8 cellular contexts compared by ENCODE assay signal in the genomic region with DNA sequence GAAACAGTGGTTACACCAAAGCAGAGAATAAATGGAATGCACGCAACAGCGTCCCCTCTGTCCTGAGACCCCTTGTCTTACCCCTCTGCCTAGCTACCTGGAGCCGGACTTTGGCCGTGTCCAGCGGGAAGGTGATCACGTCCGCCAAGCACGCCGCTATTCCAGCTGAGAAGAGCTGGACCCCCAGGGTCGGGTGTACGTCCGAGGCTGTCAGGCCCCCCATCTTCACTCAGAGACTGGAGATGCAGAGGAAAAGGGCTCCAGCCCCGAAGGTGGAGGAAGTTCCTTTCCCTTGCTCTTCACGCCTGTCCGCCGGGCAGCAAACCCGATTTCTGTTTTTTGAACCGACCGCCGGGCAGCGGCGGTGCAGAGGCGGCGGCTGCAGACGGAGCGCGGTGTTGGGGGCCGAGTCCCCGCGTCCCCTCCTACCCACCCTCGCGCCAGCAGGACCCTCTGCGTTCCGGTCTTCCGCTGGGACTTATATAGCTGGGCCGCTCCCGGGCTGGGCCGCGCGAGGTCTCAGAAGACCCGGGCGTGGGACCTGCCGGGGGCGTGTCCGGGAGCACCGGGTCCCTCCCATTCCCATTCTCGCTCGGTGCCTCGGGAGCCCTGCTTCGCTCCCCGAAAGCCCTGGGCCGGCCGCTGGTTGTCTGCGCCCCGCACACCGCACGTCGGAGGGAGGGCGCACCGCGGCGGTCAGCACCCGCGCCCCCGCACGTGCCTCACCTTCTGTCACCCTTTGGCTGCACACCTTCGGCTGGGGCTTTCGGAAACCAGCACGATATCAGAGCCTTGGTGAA. TPM values are rescaled to one million over a fixed set of nuclear protein-coding genes. Genes with fewer than 3 reads are reported as not detected.
A peak's percentile ranks its signal among the peaks of the same experiment; 100 is the strongest.
DNase-seq lines count a peak whose midpoint lies in the region; ATAC-seq and TF ChIP-seq lines count a peak whose summit lies in the region.

A gene with protein sequence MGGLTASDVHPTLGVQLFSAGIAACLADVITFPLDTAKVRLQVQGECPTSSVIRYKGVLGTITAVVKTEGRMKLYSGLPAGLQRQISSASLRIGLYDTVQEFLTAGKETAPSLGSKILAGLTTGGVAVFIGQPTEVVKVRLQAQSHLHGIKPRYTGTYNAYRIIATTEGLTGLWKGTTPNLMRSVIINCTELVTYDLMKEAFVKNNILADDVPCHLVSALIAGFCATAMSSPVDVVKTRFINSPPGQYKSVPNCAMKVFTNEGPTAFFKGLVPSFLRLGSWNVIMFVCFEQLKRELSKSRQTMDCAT (minus strand): TSS at position 455 of the 800 bp plus-strand sequence. CDS start 232 bp downstream, at position 223.

- CTCF ChIA-PET in IMR-90 (lab: Yijun Ruan, JAX), result no interaction called here

- H3K27me3 ChIP-seq in BE2C (peaks cover 64% of the 10 kb centered on the region), IMR-90 (ENCODE audit: control insufficient read depth, insufficient read depth, low read length) (peaks cover 73% of the 10 kb centered on the region), muscle layer of colon (ENCODE audit: control insufficient read depth in 1 of 2, insufficient read depth in 2 of 2, low read length in 2 of 2) (peaks cover 30 to 40% of the 10 kb centered on the region in 2 donors)

- H2AK5ac ChIP-seq in IMR-90 (ENCODE audit: low read depth, low read length), result no peak within 1 kb of the TSS

- intact Hi-C loops in IMR-90 (cut with micrococcal nuclease), result no loop called here

- H3K4me1 Mint-ChIP-seq in endothelial cell (ENCODE audit: unreplicated experiment), result peaks cover 20% of the 10 kb centered on the region

- H3K9me1 ChIP-seq in IMR-90 (ENCODE audit: insufficient read depth, low read length), result no peaks in the 10 kb centered on the region

- H3K4me3 ChIP-seq in BE2C (ENCODE audit: low read depth, low read length) (peak within 1 kb of the TSS; percentile 46), IMR-90 (ENCODE audit: insufficient read depth, low read depth, low read length) (peak within 1 kb of the TSS; percentile 27), muscle layer of colon (ENCODE audit: low read depth in 1 of 2, low read length in 2 of 2) (peak within 1 kb of the TSS; percentile 56 to 62)

- peak; percentile 60 for ATAC-seq in IMR-90 (ENCODE audit: low read depth)
- ATAC-seq in HG02763 (IDR thresholded peaks at IDR 0.05; ENCODE audit: unreplicated experiment), result no peak
- no peak for ATAC-seq in HG02884 (IDR thresholded peaks at IDR 0.05; ENCODE audit: unreplicated experiment)

- H2AFZ ChIP-seq in IMR-90 (replicated peaks; ENCODE audit: low read length, poor library complexity), result peak within 1 kb of the TSS; percentile 72

- DNase-seq in BE2C (peak; percentile 32), IMR-90 (no peak), endothelial cell (ENCODE audit: low spot score) (peak; percentile 73), G401 (ENCODE audit: low spot score) (no peak), NCI-H2081 (lab: John Stamatoyannopoulos, UW) (no peak)

- H3K27ac Mint-ChIP-seq in endothelial cell (ENCODE audit: unreplicated experiment), result peak within 1 kb of the TSS; percentile 84

- H3K4me3 Mint-ChIP-seq in endothelial cell (ENCODE audit: unreplicated experiment), result peak within 1 kb of the TSS; percentile 97

- H3K9me3 Mint-ChIP-seq in endothelial cell (ENCODE audit: unreplicated experiment), result no peaks in the 10 kb centered on the region

- H2AK9ac ChIP-seq in IMR-90 (replicated peaks; ENCODE audit: low read depth, low read length, poor library complexity), result peak within 1 kb of the TSS; percentile 77

- no TSS peak for BruUV-seq in IMR-90 (replicated peaks; lab: Mats Ljungman, UMichigan)

- no peak within 1 kb of the TSS for H3K18ac ChIP-seq in IMR-90 (ENCODE audit: low read depth, low read length)

- peak within 1 kb of the TSS; percentile 31; the same call in 1 of the 2 replicates for H3K23ac ChIP-seq in IMR-90 (ENCODE audit: low read depth, low read length)

- no peak for TF ChIP-seq CTCF in BE2C (IDR thresholded peaks at IDR 0.05; ENCODE audit: low read depth, low read length)
- TF ChIP-seq CTCF in IMR-90 (conservative IDR thresholded peaks at IDR 0.05; ENCODE audit: low read depth, low read length), result no peak
- no peak for TF ChIP-seq CTCF in endothelial cell (IDR thresholded peaks at IDR 0.05; ENCODE audit: unreplicated experiment)

- no peak for TF ChIP-seq RAD21 in IMR-90 (IDR thresholded peaks at IDR 0.05; ENCODE audit: low read length)

- no peak within 1 kb of the TSS for H3K27ac ChIP-seq in IMR-90 (ENCODE audit: insufficient read depth, low read length)
- H3K27ac ChIP-seq in muscle layer of colon (ENCODE audit: low read depth, low read length), result no peak within 1 kb of the TSS

- H3K36me3 ChIP-seq in BE2C, result no peaks in the 10 kb centered on the region
- H3K36me3 ChIP-seq in IMR-90 (ENCODE audit: control insufficient read depth, insufficient read depth, low read length), result no peaks in the 10 kb centered on the region
- H3K36me3 ChIP-seq in muscle layer of colon (ENCODE audit: insufficient read depth, low read length), result no peaks in the 10 kb centered on the region

- WGBS in IMR-90 (ENCODE audit: extremely low coverage in 2 of 2, insufficient read length in 1 of 2), 2 experiments, result 0% methylated on average over 12 of the region's 69 CpGs; no CpG with 5 or more reads in 1 of the 2 experiments

- H4K8ac ChIP-seq in IMR-90 (ENCODE audit: low read depth in 2 of 2, low read length in 2 of 2), result no peak within 1 kb of the TSS

- H4K5ac ChIP-seq in IMR-90 (ENCODE audit: low read depth, low read length), result no peak within 1 kb of the TSS

- H3K4ac ChIP-seq in IMR-90 (ENCODE audit: low read depth, low read length), result no peak within 1 kb of the TSS

- H4K91ac ChIP-seq in IMR-90 (ENCODE audit: insufficient read depth, low read depth, low read length), result no peak within 1 kb of the TSS

- no peak within 1 kb of the TSS for H3K56ac ChIP-seq in IMR-90 (ENCODE audit: extremely low read depth, insufficient read depth, low read length)

- dilution Hi-C loops in IMR-90 (cut with HindIII; ENCODE audit: low sequenced_read_pairs, unreplicated experiment), result no loop called here

- no peaks in the 10 kb centered on the region for H3K79me1 ChIP-seq in IMR-90 (ENCODE audit: low read depth in 1 of 2, low read length in 2 of 2)

- peaks cover 5% of the 10 kb centered on the region; the same call in 1 of the 2 replicates for H3K9me3 ChIP-seq in BE2C
- peaks cover 17% of the 10 kb centered on the region for H3K9me3 ChIP-seq in IMR-90 (ENCODE audit: control insufficient read depth, insufficient read depth, low read length)
- peaks cover 5% of the 10 kb centered on the region for H3K9me3 ChIP-seq in muscle layer of colon (ENCODE audit: low read length)

- in situ Hi-C loops in IMR-90 (cut with MboI; ENCODE audit: low sequenced_read_pairs) (no loop called here), G401 (cut with HindIII; ENCODE audit: low sequenced_read_pairs) (no loop called here)

- TF ChIP-seq POLR2A in IMR-90 (IDR thresholded peaks at IDR 0.05; ENCODE audit: low read depth, low read length), result no peak

- H3K36me3 Mint-ChIP-seq in endothelial cell (ENCODE audit: low read depth, unreplicated experiment), result peaks cover 3% of the 10 kb centered on the region

- H4K20me1 ChIP-seq in IMR-90 (ENCODE audit: insufficient read depth, low read length), result no peaks in the 10 kb centered on the region

- no peak within 1 kb of the TSS for H2BK120ac ChIP-seq in IMR-90 (ENCODE audit: low read depth, low read length)

- peak within 1 kb of the TSS; percentile 58 for H3K4me2 ChIP-seq in IMR-90 (ENCODE audit: low read depth, low read length)

- H2BK20ac ChIP-seq in IMR-90 (ENCODE audit: low read depth, low read length), result no peak within 1 kb of the TSS

- H2BK5ac ChIP-seq in IMR-90 (ENCODE audit: low read depth, low read length, poor library complexity, severe bottlenecking), result no peak within 1 kb of the TSS

- H3K4me1 ChIP-seq in BE2C (no peaks in the 10 kb centered on the region; the same call in 1 of the 2 replicates), IMR-90 (ENCODE audit: control insufficient read depth, insufficient read depth, low read length) (no peaks in the 10 kb centered on the region), muscle layer of colon (ENCODE audit: insufficient read depth, low read length) (peaks cover 15% of the 10 kb centered on the region)

- no peak within 1 kb of the TSS for H2BK15ac ChIP-seq in IMR-90 (ENCODE audit: low read depth, low read length)

- H3K27me3 Mint-ChIP-seq in endothelial cell (ENCODE audit: unreplicated experiment), result peaks cover 10% of the 10 kb centered on the region

- no peak within 1 kb of the TSS for H3K9ac ChIP-seq in IMR-90 (ENCODE audit: low read depth, low read length)
- no peak within 1 kb of the TSS for H3K9ac ChIP-seq in muscle layer of colon (ENCODE audit: low read length)

- POLR2A ChIA-PET in IMR-90 (lab: Charles Lee; ENCODE audit: unreplicated experiment), result no interaction called here

- H3K14ac ChIP-seq in IMR-90 (replicated peaks; ENCODE audit: low read depth, low read length), result no peak within 1 kb of the TSS

TF ChIP-seq in IMR-90, 13 proteins besides CTCF, POLR2A, EP300 and RAD21 (continues in another document):
- TF ChIP-seq, protein P1, sequence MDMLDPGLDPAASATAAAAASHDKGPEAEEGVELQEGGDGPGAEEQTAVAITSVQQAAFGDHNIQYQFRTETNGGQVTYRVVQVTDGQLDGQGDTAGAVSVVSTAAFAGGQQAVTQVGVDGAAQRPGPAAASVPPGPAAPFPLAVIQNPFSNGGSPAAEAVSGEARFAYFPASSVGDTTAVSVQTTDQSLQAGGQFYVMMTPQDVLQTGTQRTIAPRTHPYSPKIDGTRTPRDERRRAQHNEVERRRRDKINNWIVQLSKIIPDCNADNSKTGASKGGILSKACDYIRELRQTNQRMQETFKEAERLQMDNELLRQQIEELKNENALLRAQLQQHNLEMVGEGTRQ (IDR thresholded peaks at IDR 0.05; ENCODE audit: low read depth, low read length), result no peak
- TF ChIP-seq CEBPB (IDR thresholded peaks at IDR 0.05; ENCODE audit: low read depth, low read length) (no peak), SMC3 (IDR thresholded peaks at IDR 0.05; ENCODE audit: low read depth, low read length) (no peak), CHD1 (IDR thresholded peaks at IDR 0.05; ENCODE audit: low read depth, low read length) (no peak), MAZ (IDR thresholded peaks at IDR 0.05; ENCODE audit: borderline replicate concordance, low read depth, low read length) (no peak), MAFK (IDR thresholded peaks at IDR 0.05; ENCODE audit: low read depth, low read length) (no peak), RCOR1 (IDR thresholded peaks at IDR 0.05; ENCODE audit: insufficient replicate concordance, low read length) (no peak), BHLHE40 (IDR thresholded peaks at IDR 0.05; ENCODE audit: low read depth, low read length) (no peak), FOS (IDR thresholded peaks at IDR 0.05; ENCODE audit: low read depth, low read length) (no peak), NFE2L2 (IDR thresholded peaks at IDR 0.05; ENCODE audit: low read depth, low read length) (no peak)

RNA-seq across cellular contexts. Expression of the gene that starts here (rescaled TPM):
- polyA plus RNA-seq in BE2C (2012; ENCODE audit: insufficient read depth, insufficient read length, low read depth), result not detected
- total RNA-seq in IMR-90 (2012; rRNA removed), result not detected in 2 replicates
- not detected in 2 replicates for polyA plus RNA-seq in IMR-90 (2012; rRNA removed)
- polyA plus RNA-seq in IMR-90 (2012; cell fraction: cytosol; rRNA removed), result not detected in 2 replicates
- not detected in 2 replicates for polyA plus RNA-seq in IMR-90 (2012; cell fraction: nucleus; rRNA removed; ENCODE audit: low replicate concordance)
- 19.5 TPM for total RNA-seq in endothelial cell (ENCODE audit: unreplicated experiment)
- not detected in 2 replicates for total RNA-seq in G401 (2014; rRNA removed; shearing (Covaris generic))

Comparison
In these comparisons a context has a peak if more than half of its experiments do, and no peak if none do; other contexts are left out.
1. RNA of the gene that starts here (total RNA-seq): 19.5 TPM in endothelial cell (single experiment); not detected in IMR-90 and not detected in G401; every median in the first group is over 10 times any median in the second.
2. Peak in ATAC-seq, H3K4me3 ChIP-seq and H3K4me2 ChIP-seq in IMR-90; RNA of the gene not detected or under 1 TPM.
3. DNase-seq: peak in BE2C (single experiment) and endothelial cell (single experiment); none in IMR-90 (single experiment), G401 (single experiment) and NCI-H2081 (0 of 2).
4. Peak in every context shown above with its lines, with median percentiles within 50 percentile points of each other: H3K4me3 ChIP-seq.